In the genomic region with DNA sequence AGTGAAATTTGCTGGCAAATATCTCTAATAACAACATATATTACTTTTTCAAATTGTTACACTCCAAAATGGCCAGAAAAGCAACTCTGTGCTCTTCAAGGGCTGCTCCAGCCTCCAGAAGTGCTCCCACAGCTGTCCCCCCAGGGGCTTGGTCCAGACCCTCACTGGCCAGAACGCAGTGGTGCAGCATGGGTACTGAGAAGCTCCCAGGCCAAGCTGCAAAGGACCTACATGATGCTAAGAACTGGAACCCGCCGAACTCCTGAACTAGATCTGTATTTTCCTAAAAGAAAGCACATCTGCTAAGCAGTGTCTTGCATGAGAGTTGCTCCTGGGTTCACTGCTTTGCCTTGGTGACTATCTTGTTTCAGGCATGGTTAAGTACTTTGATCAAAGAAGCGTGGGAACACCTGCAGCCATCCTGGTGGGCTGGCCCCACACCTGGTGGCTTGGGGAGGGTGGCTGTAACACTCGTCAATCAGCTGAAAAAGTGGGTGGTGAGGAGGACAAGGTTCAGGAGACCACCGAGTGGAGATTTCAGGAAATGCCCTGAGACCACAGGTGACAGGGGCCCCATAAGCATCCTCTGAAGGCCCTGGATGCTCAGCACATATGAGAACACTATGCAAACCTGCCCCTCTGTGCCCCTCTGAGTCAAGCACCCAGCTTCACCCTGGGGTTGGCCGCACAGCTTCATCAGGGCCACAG, we compare ENCODE assay signal across 18 cellular contexts.
A peak's percentile ranks its signal among the peaks of the same experiment; 100 is the strongest.
DNase-seq lines count a peak whose midpoint lies in the region; TF ChIP-seq lines count a peak whose summit lies in the region.
"Had no signal": no experiment of that assay in that cellular context is flagged by ENCODE, and none has a peak within 500 bp of the region (broad histone marks: within the 10 kb centered on the region; RNA-seq: fewer than 3 reads in every experiment).

No MANE protein-coding gene starts in this region.

- intact Hi-C loops in sigmoid colon (cut with DNase I) = no loop called here

- DNase-seq in G401 (ENCODE audit: low spot score) = peak; percentile 9
- DNase-seq in GM13977 (ENCODE audit: low spot score) = peak; percentile 68
- DNase-seq in endothelial cell (ENCODE audit: low spot score) = no peak
- DNase-seq in sigmoid colon = peak; percentile 33
- DNase-seq in NCI-H446 (lab: John Stamatoyannopoulos, UW) = no peak
- no peak for DNase-seq in midbrain (lab: John Stamatoyannopoulos, UW)
- DNase-seq in T1000 (lab: John Stamatoyannopoulos, UW) = no peak
- DNase-seq: activated CD4-positive, alpha-beta T cell treated with anti-CD3 and anti-CD28 coated beads, Interleukin-2, amount 10 ng/mL, durations not matched to agents 24 days and 14 days; activated CD8-positive, alpha-beta memory T cell treated with anti-CD3 and anti-CD28 coated beads, Interleukin-2, amount 50 U/mL, for 4 hours; activated naive CD4-positive, alpha-beta T cell treated with Interleukin-2 at 50 U/mL for 16 hours; foreskin melanocyte; GDM1; NCI-H1417 treated with DMSO at 0.1 percent for 48 hours; substantia nigra; SW 1271 had no signal

- H3K27ac Mint-ChIP-seq in endothelial cell (ENCODE audit: unreplicated experiment) = no peak overlapping the region
- H3K27ac Mint-ChIP-seq: activated CD4-positive, alpha-beta T cell treated with anti-CD3 and anti-CD28 coated beads, Interleukin-2, amount 10 ng/mL, durations not matched to agents 24 days and 14 days; dendritic cell treated with granulocyte-macrophage colony-stimulating factor and Interleukin-4, amounts not matched to agents 40 ng/mL and 50 ng/mL, for 4 days had no signal

- no peak for TF ChIP-seq EP300 in sigmoid colon (IDR thresholded peaks at IDR 0.05)

- peaks cover 0 to 9% (median 2%) of the 10 kb centered on the region in 4 donors for H3K4me1 ChIP-seq in sigmoid colon
- H3K4me1 ChIP-seq: left lung had no signal

- TF ChIP-seq CTCF in GM13977 (IDR thresholded peaks at IDR 0.05; ENCODE audit: extremely low read depth, insufficient read depth, missing control alignments) = no peak
- TF ChIP-seq CTCF in endothelial cell (IDR thresholded peaks at IDR 0.05; ENCODE audit: unreplicated experiment) = no peak
- TF ChIP-seq CTCF in sigmoid colon (IDR thresholded peaks at IDR 0.05) = no peak

- peaks cover 6% of the 10 kb centered on the region for H3K4me1 Mint-ChIP-seq in endothelial cell (ENCODE audit: unreplicated experiment)

- no peak overlapping the region for H3K4me3 ChIP-seq in sigmoid colon
- H3K4me3 ChIP-seq: left lung had no signal

- peaks cover 25% of the 10 kb centered on the region for H3K36me3 Mint-ChIP-seq in endothelial cell (ENCODE audit: low read depth, unreplicated experiment)

- in situ Hi-C loops in G401 (cut with HindIII; ENCODE audit: low sequenced_read_pairs) = no loop called here
- in situ Hi-C loops in GM13977 (cut with MboI; ENCODE audit: low pct_unique_long_range_greater_than_20kb, low sequenced_read_pairs, unreplicated experiment) = no loop called here

- H3K27me3 ChIP-seq in sigmoid colon = no peaks in the 10 kb centered on the region
- H3K27me3 ChIP-seq: BE2C, left lung had no signal

- peak overlapping the region; percentile 42 for H3K4me3 Mint-ChIP-seq in endothelial cell (ENCODE audit: unreplicated experiment)
- H3K4me3 Mint-ChIP-seq: activated CD4-positive, alpha-beta T cell treated with anti-CD3 and anti-CD28 coated beads, Interleukin-2, amount 10 ng/mL, durations not matched to agents 24 days and 14 days; dendritic cell treated with granulocyte-macrophage colony-stimulating factor and Interleukin-4, amounts not matched to agents 40 ng/mL and 50 ng/mL, for 4 days had no signal

- WGBS in sigmoid colon, 2 donors = 79 to 90% methylated on average over 7 of the region's 7 CpGs

- H3K27ac ChIP-seq in sigmoid colon = peak overlapping the region in 3 of 4 donors; percentile 41 to 58 (median 52)
- H3K27ac ChIP-seq: left lung had no signal

- peaks cover 0 to 70% (median 7%) of the 10 kb centered on the region in 4 donors for H3K36me3 ChIP-seq in sigmoid colon

- no peaks in the 10 kb centered on the region for H3K9me3 Mint-ChIP-seq in endothelial cell (ENCODE audit: unreplicated experiment)
- H3K9me3 Mint-ChIP-seq: activated CD4-positive, alpha-beta T cell treated with anti-CD3 and anti-CD28 coated beads, Interleukin-2, amount 10 ng/mL, durations not matched to agents 24 days and 14 days; dendritic cell treated with granulocyte-macrophage colony-stimulating factor and Interleukin-4, amounts not matched to agents 40 ng/mL and 50 ng/mL, for 4 days had no signal

- TF ChIP-seq POLR2A in sigmoid colon (IDR thresholded peaks at IDR 0.05) = no peak

- peaks cover 8% of the 10 kb centered on the region for H3K27me3 Mint-ChIP-seq in endothelial cell (ENCODE audit: unreplicated experiment)
- H3K27me3 Mint-ChIP-seq: activated CD4-positive, alpha-beta T cell treated with anti-CD3 and anti-CD28 coated beads, Interleukin-2, amount 10 ng/mL, durations not matched to agents 24 days and 14 days; dendritic cell treated with granulocyte-macrophage colony-stimulating factor and Interleukin-4, amounts not matched to agents 40 ng/mL and 50 ng/mL, for 4 days had no signal

- H3K9me3 ChIP-seq in sigmoid colon = no peaks in the 10 kb centered on the region
- H3K9me3 ChIP-seq: BE2C, left lung had no signal

Comparison
In these comparisons a context has a peak if more than half of its experiments do, and no peak if none do; other contexts are left out.
1. DNase-seq: peak in G401 (single experiment), GM13977 (single experiment) and sigmoid colon (single experiment); none in endothelial cell (single experiment), NCI-H446 (0 of 2), midbrain (single experiment) and T1000 (single experiment).